In the genomic region with DNA sequence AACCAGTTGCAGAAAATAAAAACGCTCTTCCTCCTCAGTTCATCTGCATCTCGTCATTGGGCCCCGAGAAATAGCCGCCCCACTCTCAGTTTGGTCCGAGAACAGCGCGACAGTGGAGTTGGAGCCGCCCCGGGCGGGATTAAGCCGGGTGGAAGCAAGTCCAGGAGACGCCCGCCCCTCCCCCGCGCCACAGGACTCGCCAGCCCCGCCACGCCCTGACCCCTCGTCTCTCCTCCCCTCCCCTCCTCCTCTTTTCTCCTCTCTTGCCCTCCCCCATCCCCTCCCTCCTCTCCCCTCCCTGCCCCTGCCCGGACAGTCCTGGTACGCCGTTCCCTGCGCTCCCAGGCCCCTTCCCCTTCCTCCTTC, we compare ENCODE assay signal across 9 cellular contexts.
DNase-seq lines count a peak whose midpoint lies in the region; ATAC-seq and TF ChIP-seq lines count a peak whose summit lies in the region.
"Had no signal": no experiment of that assay in that cellular context is flagged by ENCODE, and none has a peak within 500 bp of the region (broad histone marks: within the 10 kb centered on the region; RNA-seq: fewer than 3 reads in every experiment).

No MANE protein-coding gene starts in this region.

- peaks cover 9% of the 10 kb centered on the region for H3K4me1 Mint-ChIP-seq in Calu3 (ENCODE audit: low read depth, unreplicated experiment)

- peak overlapping the region in 2 of 5 donors; percentile 71 to 72 for H3K27ac ChIP-seq in adrenal gland
- H3K27ac ChIP-seq in left ventricle myocardium inferior (replicated peaks), result peak overlapping the region; percentile 83
- no peak overlapping the region for H3K27ac ChIP-seq in trophoblast cell (ENCODE audit: low read depth, low read length)

- no peak overlapping the region for H3K4ac ChIP-seq in trophoblast cell (ENCODE audit: low read depth, low read length)

- no peak overlapping the region for H2AFZ ChIP-seq in trophoblast cell (ENCODE audit: insufficient read depth, low read length, poor library complexity)

- H3K9me3 Mint-ChIP-seq in Calu3 (ENCODE audit: low read depth, unreplicated experiment), result peaks cover 6% of the 10 kb centered on the region

- ATAC-seq in HG03378 (IDR thresholded peaks at IDR 0.05; ENCODE audit: unreplicated experiment) (no peak), GM21390 (IDR thresholded peaks at IDR 0.05; ENCODE audit: unreplicated experiment) (no peak), GM21528 (IDR thresholded peaks at IDR 0.05; ENCODE audit: low FRiP score, unreplicated experiment) (no peak)

- H4K91ac ChIP-seq in trophoblast cell (ENCODE audit: low read depth, low read length), result no peak overlapping the region

- TF ChIP-seq CTCF in Calu3 (IDR thresholded peaks at IDR 0.05; ENCODE audit: unreplicated experiment) (no peak), adrenal gland (IDR thresholded peaks at IDR 0.05) (no peak), left ventricle myocardium inferior (IDR thresholded peaks at IDR 0.05; ENCODE audit: borderline replicate concordance) (no peak)

- no peak overlapping the region for H3K18ac ChIP-seq in trophoblast cell (ENCODE audit: low read length)

- CTCF ChIA-PET in Calu3 (lab: Charles Lee), result no interaction called here

- intact Hi-C loops in Calu3 (cut with micrococcal nuclease; ENCODE audit: unreplicated experiment), result no loop called here
- intact Hi-C loops in adrenal gland (cut with DNase I), result no loop called here
- intact Hi-C loops in left ventricle myocardium inferior (cut with micrococcal nuclease), result no loop called here

- no peak overlapping the region for H3K14ac ChIP-seq in trophoblast cell (ENCODE audit: low read length)

- no peaks in the 10 kb centered on the region for H3K4me1 ChIP-seq in adrenal gland (replicated peaks in 1 of 2)
- peaks cover 22% of the 10 kb centered on the region for H3K4me1 ChIP-seq in left ventricle myocardium inferior
- H3K4me1 ChIP-seq in trophoblast cell (ENCODE audit: control insufficient read depth in 1 of 2, insufficient read depth in 2 of 2, low read length in 2 of 2), result peaks cover 3 to 6% of the 10 kb centered on the region in 2 experiments

- H3K27me3 Mint-ChIP-seq in Calu3 (ENCODE audit: unreplicated experiment), result no peaks in the 10 kb centered on the region

- no peak overlapping the region for H4K8ac ChIP-seq in trophoblast cell (ENCODE audit: low read depth, low read length)

- peaks cover 0 to 10% (median 0%) of the 10 kb centered on the region in 3 donors for H3K9me3 ChIP-seq in adrenal gland (replicated peaks in 1 of 3)
- H3K9me3 ChIP-seq in left ventricle myocardium inferior (replicated peaks), result peaks cover 23% of the 10 kb centered on the region
- peaks cover 26% of the 10 kb centered on the region for H3K9me3 ChIP-seq in trophoblast cell (ENCODE audit: insufficient read depth, low read depth, low read length)

- H3K27ac Mint-ChIP-seq in Calu3 (ENCODE audit: unreplicated experiment), result no peak overlapping the region
- H3K27ac Mint-ChIP-seq: activated naive CD4-positive, alpha-beta T cell treated with anti-CD3 and anti-CD28 coated beads, Interleukin-2, amount 50 U/mL, for 24 hours had no signal

- H3K4me2 ChIP-seq in trophoblast cell (ENCODE audit: low read length), result peak overlapping the region; percentile 79

- H2AK5ac ChIP-seq in trophoblast cell (ENCODE audit: low read length), result no peak overlapping the region

- peaks cover 18% of the 10 kb centered on the region for H3K36me3 Mint-ChIP-seq in Calu3 (ENCODE audit: insufficient read depth, unreplicated experiment)

- peak; percentile 53 for DNase-seq in Calu3
- peak; percentile 54 to 82 (median 71) for DNase-seq in adrenal gland
- peak; percentile 91 for DNase-seq in left ventricle myocardium inferior
- peak; percentile 63 to 66 for DNase-seq in trophoblast cell
- no peak for DNase-seq in NCI-H1417 treated with DMSO at 0.1 percent for 48 hours (lab: John Stamatoyannopoulos, UW)

- no peak for TF ChIP-seq POLR2A in adrenal gland (IDR thresholded peaks at IDR 0.05)

- H3K4me3 ChIP-seq in adrenal gland (peak overlapping the region in 2 of 4 donors; percentile 28 to 56), left ventricle myocardium inferior (peak overlapping the region; percentile 70), trophoblast cell (ENCODE audit: low read depth, low read length) (peak overlapping the region; percentile 64)

- H4K12ac ChIP-seq in trophoblast cell (ENCODE audit: low read depth, low read length), result no peak overlapping the region

- 27 to 43% (median 34%) methylated on average over 13 to 23 of the region's 23 CpGs for WGBS in adrenal gland, 4 donors
- no CpG with 5 or more reads among the region's 23 CpGs for WGBS in trophoblast cell (ENCODE audit: extremely low coverage, insufficient coverage, insufficient read length)

- no peak overlapping the region for H3K23ac ChIP-seq in trophoblast cell (ENCODE audit: low read length)

- H3K36me3 ChIP-seq in adrenal gland (replicated peaks in 1 of 2) (no peaks in the 10 kb centered on the region), left ventricle myocardium inferior (no peaks in the 10 kb centered on the region), trophoblast cell (ENCODE audit: control insufficient read depth in 1 of 2, insufficient read depth in 2 of 2, low read length in 2 of 2) (peaks cover 0 to 3% of the 10 kb centered on the region in 2 experiments)

- peak overlapping the region; percentile 61 for H3K4me3 Mint-ChIP-seq in Calu3 (ENCODE audit: low read depth, unreplicated experiment)
- H3K4me3 Mint-ChIP-seq: activated naive CD4-positive, alpha-beta T cell treated with anti-CD3 and anti-CD28 coated beads, Interleukin-2, amount 50 U/mL, for 24 hours had no signal

- no peak overlapping the region for H2BK120ac ChIP-seq in trophoblast cell (ENCODE audit: insufficient read depth, low read length, poor library complexity)

- no peaks in the 10 kb centered on the region for H3K79me2 ChIP-seq in trophoblast cell (ENCODE audit: control insufficient read depth, insufficient read depth, low read length, poor library complexity)

- H3K27me3 ChIP-seq in adrenal gland (no peaks in the 10 kb centered on the region), left ventricle myocardium inferior (ENCODE audit: low read depth) (peaks cover 74% of the 10 kb centered on the region), trophoblast cell (ENCODE audit: insufficient read depth, low read length) (peaks cover 19% of the 10 kb centered on the region)

- peaks cover 2% of the 10 kb centered on the region for H3K79me1 ChIP-seq in trophoblast cell (ENCODE audit: low read length)

- H3K9ac ChIP-seq in trophoblast cell (ENCODE audit: low read length), result no peak overlapping the region

- no peak overlapping the region for H2BK5ac ChIP-seq in trophoblast cell (ENCODE audit: low read depth, low read length, poor library complexity)

- no peak overlapping the region for H2BK12ac ChIP-seq in trophoblast cell (ENCODE audit: low read length)

- BruUV-seq in Calu3 (replicated peaks; lab: Mats Ljungman, UMichigan), result no TSS peak
